ENCODE assay signal across 16 cellular contexts in the genomic region with DNA sequence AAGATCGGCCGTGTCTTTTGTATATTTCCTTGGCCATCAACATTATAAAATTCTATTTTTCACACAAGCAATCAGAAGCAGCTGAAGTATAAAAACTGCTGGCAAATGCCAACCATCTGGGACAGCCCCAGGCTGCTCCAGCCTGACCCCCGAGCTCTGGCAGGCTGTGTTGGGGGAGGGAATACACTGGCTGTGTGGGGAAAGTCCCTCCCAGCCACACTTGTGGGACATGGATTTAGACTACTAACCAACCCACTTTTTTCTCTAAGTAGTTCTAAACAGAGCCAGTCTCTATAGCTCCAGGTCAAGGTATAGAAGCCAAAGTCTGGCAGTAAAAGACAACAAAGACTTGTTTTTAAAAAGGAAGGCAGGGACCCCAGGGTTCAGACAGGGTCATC. TPM values are rescaled to one million over a fixed set of nuclear protein-coding genes. Genes with fewer than 3 reads are reported as not detected.
DNase-seq lines count a peak whose midpoint lies in the region; ATAC-seq, FAIRE-seq and TF ChIP-seq lines count a peak whose summit lies in the region.
"Had no signal": no experiment of that assay in that cellular context is flagged by ENCODE, and none has a peak within 500 bp of the region (broad histone marks: within the 10 kb centered on the region; RNA-seq: fewer than 3 reads in every experiment).

No MANE protein-coding gene starts in this region.

- H3K9me3 Mint-ChIP-seq in stimulated activated naive CD8-positive, alpha-beta T cell treated with anti-CD3 and anti-CD28 coated beads, Interleukin-15, amount 100 ng/mL, for 72 hours = no peaks in the 10 kb centered on the region
- H3K9me3 Mint-ChIP-seq in neural crest cell = no peaks in the 10 kb centered on the region

- FAIRE-seq in endothelial cell of umbilical vein (lab: Jason Lieb, UNC) (no peak), kidney (lab: Jason Lieb, UNC) (no peak)

- H3K4me3 Mint-ChIP-seq in stimulated activated naive CD8-positive, alpha-beta T cell treated with anti-CD3 and anti-CD28 coated beads, Interleukin-15, amount 100 ng/mL, for 72 hours = no peak overlapping the region
- peak overlapping the region; percentile 58 for H3K4me3 Mint-ChIP-seq in neural crest cell

- peak; percentile 19 for DNase-seq in stimulated activated naive CD8-positive, alpha-beta T cell treated with anti-CD3 and anti-CD28 coated beads, Interleukin-15, Interleukin-2, amounts not matched to agents 100 U/mL and 50 U/mL, for 24 hours
- no peak for DNase-seq in stimulated activated naive CD8-positive, alpha-beta T cell treated with anti-CD3 and anti-CD28 coated beads, Interleukin-15, amount 100 ng/mL, for 72 hours
- DNase-seq in endothelial cell of umbilical vein (ENCODE audit: low read depth, low spot score) (peak; percentile 44), neural crest cell (ENCODE audit: low read depth, low spot score) (no peak), NCI-H345 (lab: John Stamatoyannopoulos, UW) (no peak), kidney (no peak), GM19240 (ENCODE audit: insufficient read length, low spot score) (no peak)
- DNase-seq: activated naive CD4-positive, alpha-beta T cell treated with anti-CD3 and anti-CD28 coated beads, Interleukin-2, amount 50 U/mL, for 16 hours; AML-193; NK-92 treated with Interleukin-12 subunit alpha and Interleukin-12 subunit beta, amount 100 ng/mL, for 24 hours; stimulated activated CD4-positive, alpha-beta T cell treated with anti-CD3 and anti-CD28 coated beads, Interleukin-4, amount 100 ng/mL, for 4 hours had no signal

- H4K20me1 ChIP-seq in endothelial cell of umbilical vein (replicated peaks; ENCODE audit: control insufficient read depth, extremely low read depth, insufficient read depth, low read length) = no peaks in the 10 kb centered on the region

- peaks cover 0 to 4% of the 10 kb centered on the region in 2 experiments for H3K36me3 ChIP-seq in endothelial cell of umbilical vein (ENCODE audit: control insufficient read depth in 2 of 2, extremely low read depth in 1 of 2, insufficient read depth in 2 of 2, low read length in 2 of 2)
- peaks cover 6 to 18% of the 10 kb centered on the region in 2 donors for H3K36me3 ChIP-seq in kidney (ENCODE audit: control insufficient read depth in 1 of 2, insufficient read depth in 2 of 2, low read length in 2 of 2)

- no TSS peak for BruUV-seq in endothelial cell of umbilical vein (replicated peaks; lab: Mats Ljungman, UMichigan)

- no peaks in the 10 kb centered on the region for H3K9me3 ChIP-seq in endothelial cell of umbilical vein (replicated peaks; ENCODE audit: control insufficient read depth, insufficient read depth, low read length)
- no peaks in the 10 kb centered on the region for H3K9me3 ChIP-seq in kidney (ENCODE audit: control insufficient read depth in 1 of 2, low read length in 2 of 2)

- no peak overlapping the region for H3K27ac Mint-ChIP-seq in stimulated activated naive CD8-positive, alpha-beta T cell treated with anti-CD3 and anti-CD28 coated beads, Interleukin-15, amount 100 ng/mL, for 72 hours
- peak overlapping the region; percentile 89 for H3K27ac Mint-ChIP-seq in neural crest cell (ENCODE audit: unreplicated experiment)

- H3K4me2 ChIP-seq in endothelial cell of umbilical vein (ENCODE audit: insufficient read depth, low read length) = no peak overlapping the region

- H2AFZ ChIP-seq in endothelial cell of umbilical vein (ENCODE audit: low read depth, low read length) = no peak overlapping the region

- H3K79me2 ChIP-seq in endothelial cell of umbilical vein (ENCODE audit: control insufficient read depth, insufficient read depth, low read length) = no peaks in the 10 kb centered on the region

- H3K27me3 ChIP-seq in endothelial cell of umbilical vein (ENCODE audit: control insufficient read depth in 2 of 2, insufficient read depth in 2 of 2, low read length in 2 of 2) = no peaks in the 10 kb centered on the region

- no peak overlapping the region for H3K4me3 ChIP-seq in endothelial cell of umbilical vein (replicated peaks in 1 of 3; ENCODE audit: insufficient read depth in 1 of 3, low read depth in 1 of 3, low read length in 3 of 3)
- H3K4me3 ChIP-seq in kidney (ENCODE audit: low read length in 2 of 2) = no peak overlapping the region

- ATAC-seq in stimulated activated naive CD8-positive, alpha-beta T cell treated with anti-CD3 and anti-CD28 coated beads, Interleukin-15, Interleukin-2, amounts not matched to agents 100 U/mL and 50 U/mL, for 24 hours = peak; percentile 34
- no peak for ATAC-seq in stimulated activated naive CD8-positive, alpha-beta T cell treated with anti-CD3 and anti-CD28 coated beads, Interleukin-15, amount 100 ng/mL, for 72 hours
- ATAC-seq in HG03280 (IDR thresholded peaks at IDR 0.05; ENCODE audit: unreplicated experiment) = no peak

- H3K27ac ChIP-seq in endothelial cell of umbilical vein (ENCODE audit: insufficient read depth, low read depth, low read length) (no peak overlapping the region), kidney (ENCODE audit: low read depth in 2 of 2, low read length in 2 of 2) (peak overlapping the region in 1 of 2 donors; percentile 45)
- H3K27ac ChIP-seq: VCaP had no signal

- H3K9me1 ChIP-seq in endothelial cell of umbilical vein (replicated peaks; ENCODE audit: control insufficient read depth, extremely low read depth, insufficient read depth, low read length) = no peaks in the 10 kb centered on the region

- peaks cover 13% of the 10 kb centered on the region for H3K4me1 Mint-ChIP-seq in stimulated activated naive CD8-positive, alpha-beta T cell treated with anti-CD3 and anti-CD28 coated beads, Interleukin-15, amount 100 ng/mL, for 72 hours
- peaks cover 45% of the 10 kb centered on the region for H3K4me1 Mint-ChIP-seq in neural crest cell

- no peaks in the 10 kb centered on the region for H3K27me3 Mint-ChIP-seq in stimulated activated naive CD8-positive, alpha-beta T cell treated with anti-CD3 and anti-CD28 coated beads, Interleukin-15, amount 100 ng/mL, for 72 hours
- no peaks in the 10 kb centered on the region for H3K27me3 Mint-ChIP-seq in neural crest cell (ENCODE audit: low read depth)

- no peak overlapping the region for H3K9ac ChIP-seq in endothelial cell of umbilical vein (replicated peaks; ENCODE audit: extremely low read depth, insufficient read depth, low read length)
- H3K9ac ChIP-seq in kidney (ENCODE audit: low read length in 2 of 2) = no peak overlapping the region

- no peak for TF ChIP-seq POLR2A in endothelial cell of umbilical vein (IDR thresholded peaks at IDR 0.05; ENCODE audit: low read depth, low read length)

- peaks cover 23% of the 10 kb centered on the region for H3K4me1 ChIP-seq in endothelial cell of umbilical vein (ENCODE audit: control insufficient read depth, extremely low read depth, insufficient read depth, low read length)
- H3K4me1 ChIP-seq in kidney (ENCODE audit: control insufficient read depth in 1 of 2, insufficient read depth in 1 of 2, low read depth in 1 of 2, low read length in 2 of 2) = no peaks in the 10 kb centered on the region

- H3K36me3 Mint-ChIP-seq in neural crest cell (ENCODE audit: low read depth) = peaks cover 11% of the 10 kb centered on the region

- TF ChIP-seq CTCF in endothelial cell of umbilical vein (IDR thresholded peaks at IDR 0.05; ENCODE audit: extremely low read depth in 1 of 2, insufficient read depth in 1 of 2, low read depth in 1 of 2, low read length in 2 of 2) (no peak), neural crest cell (conservative IDR thresholded peaks at IDR 0.05) (no peak), kidney (IDR thresholded peaks at IDR 0.05; ENCODE audit: borderline replicate concordance, extremely low read depth, insufficient read depth) (no peak)

- CTCF ChIA-PET in endothelial cell of umbilical vein (lab: Charles Lee) = interaction anchor here (12.7 kb wide), 1 partner anchor 7 kb away, joined by 515 read pairs; no protein-coding TSS in a partner anchor

- POLR2A ChIA-PET in endothelial cell of umbilical vein (lab: Charles Lee) = no interaction called here

- dilution Hi-C loops in endothelial cell of umbilical vein (cut with MboI; ENCODE audit: extremely low pct_ligation_motif_present, low sequenced_read_pairs) = no loop called here

- intact Hi-C loops in endothelial cell of umbilical vein (cut with micrococcal nuclease) (no loop called here), kidney (cut with DNase I) (no loop called here)

RNA-seq across cellular contexts. Expression of a gene that starts 13.6 kb away (rescaled TPM):
- total RNA-seq in endothelial cell of umbilical vein (43.2 and 48.2 TPM in 2 replicates), neural crest cell (46.0 and 46.8 TPM in 2 replicates), kidney (34.7 TPM)
- polyA plus RNA-seq in endothelial cell of umbilical vein (19.5 and 22.4 TPM in 2 replicates), kidney (ENCODE audit: insufficient read depth, low read depth, low replicate concordance) (18.2 TPM)
- 12.8 and 12.9 TPM in 2 replicates for polyA plus RNA-seq in endothelial cell of umbilical vein (2011; cell fraction: cytosol; rRNA removed)
- 78.2 and 83.4 TPM in 2 replicates for polyA plus RNA-seq in endothelial cell of umbilical vein (2011; cell fraction: nucleus; rRNA removed)
- 21.6 and 24.5 TPM in 2 replicates for polyA plus RNA-seq in endothelial cell of umbilical vein (2012)
- polyA minus RNA-seq in endothelial cell of umbilical vein = 31.2 and 52.8 TPM in 2 replicates
- 10.1 TPM for polyA minus RNA-seq in endothelial cell of umbilical vein (2011; cell fraction: cytosol; rRNA and poly(A)+ RNA removed)
- polyA minus RNA-seq in endothelial cell of umbilical vein (2011; cell fraction: nucleus; rRNA and poly(A)+ RNA removed) = 32.2 and 55.2 TPM in 2 replicates

RNA-seq across cellular contexts. Expression of a gene that starts 13.7 kb away (rescaled TPM):
- total RNA-seq in endothelial cell of umbilical vein (16.7 and 20.4 TPM in 2 replicates), neural crest cell (24.5 and 27.3 TPM in 2 replicates), kidney (17.0 TPM)
- polyA plus RNA-seq in endothelial cell of umbilical vein (19.2 and 20.5 TPM in 2 replicates), kidney (ENCODE audit: insufficient read depth, low read depth, low replicate concordance) (64.7 TPM)
- polyA plus RNA-seq in endothelial cell of umbilical vein (2011; cell fraction: cytosol; rRNA removed) = 23.3 and 24.5 TPM in 2 replicates
- polyA plus RNA-seq in endothelial cell of umbilical vein (2011; cell fraction: nucleus; rRNA removed) = 18.1 and 23.9 TPM in 2 replicates
- polyA plus RNA-seq in endothelial cell of umbilical vein (2012) = 13.9 and 15.7 TPM in 2 replicates
- 10.4 and 15.8 TPM in 2 replicates for polyA minus RNA-seq in endothelial cell of umbilical vein
- polyA minus RNA-seq in endothelial cell of umbilical vein (2011; cell fraction: cytosol; rRNA and poly(A)+ RNA removed) = 9.2 TPM
- polyA minus RNA-seq in endothelial cell of umbilical vein (2011; cell fraction: nucleus; rRNA and poly(A)+ RNA removed) = 17.9 and 18.2 TPM in 2 replicates

RNA-seq across cellular contexts. Expression of a gene that starts 36.1 kb away (rescaled TPM):
- total RNA-seq in endothelial cell of umbilical vein (not detected in 2 replicates), neural crest cell (not detected in 2 replicates), kidney (not detected)
- polyA plus RNA-seq in endothelial cell of umbilical vein (not detected in 2 replicates), kidney (ENCODE audit: insufficient read depth, low read depth, low replicate concordance) (not detected)
- not detected in 2 replicates for polyA plus RNA-seq in endothelial cell of umbilical vein (2011; cell fraction: cytosol; rRNA removed)
- polyA plus RNA-seq in endothelial cell of umbilical vein (2011; cell fraction: nucleus; rRNA removed) = not detected in 2 replicates
- polyA plus RNA-seq in endothelial cell of umbilical vein (2012) = not detected in 2 replicates
- not detected in 2 replicates for polyA minus RNA-seq in endothelial cell of umbilical vein
- polyA minus RNA-seq in endothelial cell of umbilical vein (2011; cell fraction: cytosol; rRNA and poly(A)+ RNA removed) = not detected
- not detected in 2 replicates for polyA minus RNA-seq in endothelial cell of umbilical vein (2011; cell fraction: nucleus; rRNA and poly(A)+ RNA removed)
- total RNA-seq: fibroblast of lung, LHCN-M2, mononuclear cell had no signal
- polyA plus RNA-seq: fibroblast of lung had no signal

Comparison
In these comparisons a context has a peak if more than half of its experiments do, and no peak if none do; other contexts are left out.
1. DNase-seq: peak in stimulated activated naive CD8-positive, alpha-beta T cell treated with anti-CD3 and anti-CD28 coated beads, Interleukin-15, Interleukin-2, amounts not matched to agents 100 U/mL and 50 U/mL, for 24 hours (single experiment) and endothelial cell of umbilical vein (single experiment); none in stimulated activated naive CD8-positive, alpha-beta T cell treated with anti-CD3 and anti-CD28 coated beads, Interleukin-15, amount 100 ng/mL, for 72 hours (0 of 2), neural crest cell (single experiment), NCI-H345 (single experiment), kidney (single experiment) and GM19240 (single experiment).